Comparison of ENCODE assay signal across 7 cellular contexts in the genomic region with DNA sequence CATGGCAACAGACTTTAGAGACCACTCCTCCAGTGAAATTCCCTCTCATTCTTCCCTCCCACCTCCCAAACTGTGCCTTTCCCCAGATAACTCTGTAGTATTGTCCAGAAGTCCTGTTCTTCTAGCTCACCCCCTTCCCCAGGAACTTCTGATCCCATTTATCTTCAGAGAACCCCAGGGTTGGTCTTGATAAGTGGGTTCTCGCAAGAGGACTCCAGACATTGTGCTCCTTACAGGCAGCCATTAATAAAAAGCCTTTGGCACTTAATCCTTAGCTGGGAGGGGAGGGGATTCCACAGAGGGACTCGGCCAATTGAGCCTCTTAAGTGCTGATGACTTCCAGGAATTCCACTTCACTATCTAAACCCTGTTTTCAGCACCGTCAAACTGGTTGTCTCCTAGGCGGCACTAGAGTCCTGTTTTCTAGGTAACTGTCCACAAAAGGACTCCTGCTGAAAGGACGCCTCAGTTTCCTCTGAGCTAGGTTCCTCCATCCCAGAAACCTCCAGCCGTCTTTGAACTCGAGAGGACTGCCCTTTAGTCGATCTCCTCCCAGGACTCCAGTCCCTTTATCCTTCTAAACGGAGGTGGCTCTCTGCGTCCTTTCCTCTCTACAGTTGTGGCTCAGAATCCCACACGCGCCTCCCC. TPM values are rescaled to one million over a fixed set of nuclear protein-coding genes. Genes with fewer than 3 reads are reported as not detected.
DNase-seq lines count a peak whose midpoint lies in the region; TF ChIP-seq lines count a peak whose summit lies in the region.

No MANE protein-coding gene starts in this region.

- peaks cover 30% of the 10 kb centered on the region for H3K27me3 Mint-ChIP-seq in neural progenitor cell (ENCODE audit: insufficient read depth, low read depth)

- H3K36me3 ChIP-seq in GM23248 (ENCODE audit: low read depth) (no peaks in the 10 kb centered on the region), OCI-LY1 (ENCODE audit: insufficient read depth, low read length) (no peaks in the 10 kb centered on the region), endocrine pancreas (ENCODE audit: control insufficient read depth, insufficient read depth, low read length) (no peaks in the 10 kb centered on the region), neural progenitor cell (no peaks in the 10 kb centered on the region)

- DNase-seq in GM23248 = peak; percentile 60
- peak; percentile 85 for DNase-seq in neural progenitor cell (ENCODE audit: low spot score)
- no peak for DNase-seq in iPS-NIHi7 (ENCODE audit: extremely low spot score)
- no peak for DNase-seq in effector CD4-positive, alpha-beta T cell
- no peak for DNase-seq in middle frontal gyrus (ENCODE audit: extremely low spot score, low spot score)

- H3K4me3 Mint-ChIP-seq in neural progenitor cell = peak overlapping the region; percentile 74

- H3K9me3 ChIP-seq in GM23248 (ENCODE audit: low read depth) = no peaks in the 10 kb centered on the region
- H3K9me3 ChIP-seq in OCI-LY1 (ENCODE audit: low read length) = no peaks in the 10 kb centered on the region
- H3K9me3 ChIP-seq in endocrine pancreas (ENCODE audit: control insufficient read depth, low read length) = no peaks in the 10 kb centered on the region
- no peaks in the 10 kb centered on the region for H3K9me3 ChIP-seq in neural progenitor cell (ENCODE audit: low read depth)

- H3K27me3 ChIP-seq in GM23248 (replicated peaks; ENCODE audit: insufficient read depth) (peaks cover 26% of the 10 kb centered on the region; the same call in 1 of the 2 replicates), OCI-LY1 (ENCODE audit: insufficient read depth, low read length) (no peaks in the 10 kb centered on the region), endocrine pancreas (ENCODE audit: control insufficient read depth, insufficient read depth, low read length) (no peaks in the 10 kb centered on the region), neural progenitor cell (peaks cover 83% of the 10 kb centered on the region)

- no peaks in the 10 kb centered on the region for H3K9me3 Mint-ChIP-seq in neural progenitor cell

- H3K9me2 ChIP-seq in GM23248 (ENCODE audit: insufficient read depth) (no peaks in the 10 kb centered on the region), OCI-LY1 (ENCODE audit: low read depth, low read length) (no peaks in the 10 kb centered on the region)

- WGBS in GM23248 (ENCODE audit: low coverage in 1 of 2, low lambda C conversion rate in 2 of 2, missing lambda C conversion rate in 2 of 2), 2 experiments = 5 to 9% methylated on average over 11 to 12 of the region's 12 CpGs

- peak overlapping the region; percentile 75 for H3K4me2 ChIP-seq in GM23248 (ENCODE audit: unreplicated experiment)
- peak overlapping the region; percentile 64 for H3K4me2 ChIP-seq in OCI-LY1 (ENCODE audit: low read length)
- peak overlapping the region; percentile 75 for H3K4me2 ChIP-seq in neural progenitor cell

- TF ChIP-seq CTCF in OCI-LY1 (IDR thresholded peaks at IDR 0.05; ENCODE audit: low read length) = no peak
- TF ChIP-seq CTCF in neural progenitor cell (IDR thresholded peaks at IDR 0.05) = no peak

- peak overlapping the region; percentile 70 for H3K27ac Mint-ChIP-seq in neural progenitor cell

- peaks cover 18% of the 10 kb centered on the region for H3K36me3 Mint-ChIP-seq in neural progenitor cell

- H3K79me2 ChIP-seq in GM23248 (ENCODE audit: insufficient read depth) (no peaks in the 10 kb centered on the region), OCI-LY1 (ENCODE audit: insufficient read depth, low read length) (no peaks in the 10 kb centered on the region), neural progenitor cell (ENCODE audit: low read depth) (no peaks in the 10 kb centered on the region)

- H3F3A ChIP-seq in GM23248 (ENCODE audit: insufficient read depth) (peaks cover 10% of the 10 kb centered on the region), OCI-LY1 (ENCODE audit: insufficient read depth, low read length) (no peaks in the 10 kb centered on the region), neural progenitor cell (ENCODE audit: low read depth) (peaks cover 62% of the 10 kb centered on the region)

- H3K9ac ChIP-seq in GM23248 (peak overlapping the region; percentile 52; the same call in 1 of the 2 replicates), OCI-LY1 (ENCODE audit: low read length) (no peak overlapping the region; the same call in 1 of the 2 replicates), endocrine pancreas (ENCODE audit: control insufficient read depth, insufficient read depth, low read length) (peak overlapping the region; percentile 15), neural progenitor cell (no peak overlapping the region)

- peaks cover 54% of the 10 kb centered on the region for H3K4me1 Mint-ChIP-seq in neural progenitor cell

- H3K4me3 ChIP-seq in GM23248 = peak overlapping the region; percentile 71
- H3K4me3 ChIP-seq in OCI-LY1 (ENCODE audit: low read depth, low read length, poor library complexity, severe bottlenecking) = peak overlapping the region; percentile 49
- no peak overlapping the region for H3K4me3 ChIP-seq in endocrine pancreas (ENCODE audit: control insufficient read depth, insufficient read depth, low read length)
- H3K4me3 ChIP-seq in neural progenitor cell = peak overlapping the region; percentile 45

- H3K4me1 ChIP-seq in GM23248 (ENCODE audit: insufficient read depth) (peaks cover 17% of the 10 kb centered on the region), OCI-LY1 (ENCODE audit: insufficient read depth, low read length, severe bottlenecking) (peaks cover 43% of the 10 kb centered on the region), endocrine pancreas (ENCODE audit: control insufficient read depth, insufficient read depth, low read length) (no peaks in the 10 kb centered on the region), neural progenitor cell (peaks cover 42% of the 10 kb centered on the region)

- no peaks in the 10 kb centered on the region for H4K20me1 ChIP-seq in GM23248 (ENCODE audit: insufficient read depth)
- no peaks in the 10 kb centered on the region for H4K20me1 ChIP-seq in OCI-LY1 (ENCODE audit: insufficient read depth, low read length)
- peaks cover 59% of the 10 kb centered on the region for H4K20me1 ChIP-seq in neural progenitor cell (ENCODE audit: low read depth)

- H3K27ac ChIP-seq in GM23248 (peak overlapping the region; percentile 19), OCI-LY1 (ENCODE audit: low read depth, low read length, poor library complexity, severe bottlenecking) (peak overlapping the region; percentile 22), neural progenitor cell (peak overlapping the region; percentile 81)

- peak overlapping the region; percentile 78 for H2AFZ ChIP-seq in GM23248
- no peak overlapping the region for H2AFZ ChIP-seq in OCI-LY1 (ENCODE audit: low read length)
- H2AFZ ChIP-seq in neural progenitor cell (replicated peaks) = no peak overlapping the region

- in situ Hi-C loops in GM23248 (cut with MboI) = no loop called here

RNA-seq across cellular contexts. Expression of gene LTBP4, which starts 2.0 kb away (rescaled TPM):
- total RNA-seq in GM23248 (2014; rRNA removed; shearing (Covaris generic)) = 18.0 and 18.3 TPM in 2 replicates
- 45.5 and 47.2 TPM in 2 replicates for polyA plus RNA-seq in GM23248 (2016; fragmentation: Nextera tagmentation; extraction: Ambion mirVana)
- 24.7 and 70.0 TPM in 2 replicates for total RNA-seq in neural progenitor cell (ENCODE audit: low replicate concordance)

RNA-seq across cellular contexts. Expression of gene SHKBP1, which starts 26.5 kb away (rescaled TPM):
- total RNA-seq in GM23248 (2014; rRNA removed; shearing (Covaris generic)) = 27.8 and 36.3 TPM in 2 replicates
- 62.2 and 66.4 TPM in 2 replicates for polyA plus RNA-seq in GM23248 (2016; fragmentation: Nextera tagmentation; extraction: Ambion mirVana)
- total RNA-seq in neural progenitor cell (ENCODE audit: low replicate concordance) = 20.6 and 63.7 TPM in 2 replicates

Comparison
In these comparisons a context has a peak if more than half of its experiments do, and no peak if none do; other contexts are left out.
1. DNase-seq: peak in GM23248 (single experiment) and neural progenitor cell (single experiment); none in iPS-NIHi7 (single experiment), effector CD4-positive, alpha-beta T cell (single experiment) and middle frontal gyrus (single experiment).
2. H3K27ac ChIP-seq: peak in every context shown above with its lines; median percentile 81 in neural progenitor cell; 22 in OCI-LY1; 19 in GM23248.
3. H3K9ac ChIP-seq: peak in GM23248 (single experiment) and endocrine pancreas (single experiment); none in OCI-LY1 (single experiment) and neural progenitor cell (single experiment).
4. Peak in every context shown above with its lines, with median percentiles within 50 percentile points of each other: H3K4me2 ChIP-seq.